27 cellular contexts compared by ENCODE assay signal in genomic region chr3:175192536-175192935, GRCh38.
A peak's percentile ranks its signal among the peaks of the same experiment; 100 is the strongest.
DNase-seq lines count a peak whose midpoint lies in the region; ATAC-seq and TF ChIP-seq lines count a peak whose summit lies in the region.
"Had no signal": no experiment of that assay in that cellular context is flagged by ENCODE, and none has a peak within 500 bp of the region (broad histone marks: within the 10 kb centered on the region; RNA-seq: fewer than 3 reads in every experiment).

No MANE protein-coding gene starts in this region.

- no peak overlapping the region for H3K4me3 Mint-ChIP-seq in osteocyte (ENCODE audit: unreplicated experiment)
- H3K4me3 Mint-ChIP-seq in activated T-helper 1 cell treated with anti-CD3 and anti-CD28 coated beads, Interleukin-12 subunit alpha, Interleukin-12 subunit beta, Interleukin-2, Interleukin-4 antibody, amounts not matched to agents 30 ng/mL and 10 ng/mL and 1 ng/mL, durations not matched to agents 14 hours and 24 hours and 36 hours, result no peak overlapping the region
- H3K4me3 Mint-ChIP-seq: activated CD4-positive, alpha-beta T cell treated with anti-CD3 and anti-CD28 coated beads, Interleukin-2, amount 10 ng/mL, durations not matched to agents 7 days and 5 days; activated naive CD4-positive, alpha-beta T cell treated with anti-CD3 and anti-CD28 coated beads, Interleukin-2, amount 50 U/mL, for 24 hours; immature natural killer cell; natural killer cell treated with Interleukin-12 subunit alpha and Interleukin-12 subunit beta and Interleukin-15 and Interleukin-18, amount 100 ng/mL, for 72 hours; stimulated activated effector memory CD8-positive, alpha-beta T cell treated with anti-CD3 and anti-CD28 coated beads, Interleukin-12 subunit alpha, Interleukin-12 subunit beta, amount 100 ng/mL, for 72 hours had no signal

- no peak overlapping the region for H3K4me3 ChIP-seq in fibroblast of mammary gland (ENCODE audit: control insufficient read depth, low read depth, low read length)
- H3K4me3 ChIP-seq: dorsolateral prefrontal cortex, gastrocnemius medialis, HAP-1, smooth muscle cell, suprapubic skin had no signal

- no peak for ATAC-seq in GM21723 (IDR thresholded peaks at IDR 0.05; ENCODE audit: unreplicated experiment)
- ATAC-seq: gastrocnemius medialis; natural killer cell treated with Interleukin-12 subunit alpha and Interleukin-12 subunit beta and Interleukin-15 and Interleukin-18, amount 100 ng/mL, for 72 hours; stimulated activated effector memory CD8-positive, alpha-beta T cell treated with anti-CD3 and anti-CD28 coated beads, Interleukin-12 subunit alpha, Interleukin-12 subunit beta, amount 100 ng/mL, for 72 hours had no signal

- intact Hi-C loops in activated T-helper 1 cell treated with anti-CD3 and anti-CD28 coated beads, Interleukin-12 subunit alpha, Interleukin-12 subunit beta, Interleukin-2, Interleukin-4 antibody, amounts not matched to agents 30 ng/mL and 10 ng/mL and 1 ng/mL, durations not matched to agents 14 hours and 24 hours and 36 hours (cut with micrococcal nuclease), result no loop called here

- peak; percentile 9 for DNase-seq in HS-27A (ENCODE audit: low read depth)
- DNase-seq in RWPE1 (ENCODE audit: low spot score), result peak; percentile 26
- DNase-seq in fibroblast of mammary gland (ENCODE audit: low read depth), result peak; percentile 63
- no peak for DNase-seq in activated CD8-positive, alpha-beta memory T cell treated with anti-CD3 and anti-CD28 coated beads, Interleukin-2, amount 50 U/mL, for 4 hours
- DNase-seq in osteocyte (ENCODE audit: extremely low spot score, unreplicated experiment), result no peak
- DNase-seq in activated T-helper 1 cell treated with anti-CD3 and anti-CD28 coated beads, Interleukin-12 subunit alpha, Interleukin-12 subunit beta, Interleukin-2, Interleukin-4 antibody, amounts not matched to agents 30 ng/mL and 10 ng/mL and 1 ng/mL, durations not matched to agents 14 hours and 24 hours and 36 hours (ENCODE audit: low spot score), result no peak
- DNase-seq: activated CD4-positive, alpha-beta T cell treated with anti-CD3 and anti-CD28 coated beads, Interleukin-2, amount 10 ng/mL, durations not matched to agents 7 days and 5 days; central memory CD4-positive, alpha-beta T cell; DMS79 treated with DMSO at 0.1 percent for 48 hours; dorsolateral prefrontal cortex; gastrocnemius medialis; hippocampal formation; immature natural killer cell; MM.1S; NCI-H146; NCI-H2171 treated with DMSO at 0.1 percent for 48 hours; NCI-H82; stimulated activated CD4-positive, alpha-beta T cell treated with anti-CD3 and anti-CD28 coated beads, Interleukin-2, amount 100 ng/mL, for 24 hours; T1000 had no signal

- H3K27ac ChIP-seq in 22Rv1, result peak overlapping the region; percentile 10; the same call in 1 of the 2 replicates
- no peak overlapping the region for H3K27ac ChIP-seq in RWPE1
- H3K27ac ChIP-seq: dorsolateral prefrontal cortex, gastrocnemius medialis, suprapubic skin had no signal

- POLR2A ChIA-PET in RWPE1 (lab: Yijun Ruan, JAX; ENCODE audit: low non-redundant PET), result no interaction called here

- H3K9me3 Mint-ChIP-seq in osteocyte (ENCODE audit: unreplicated experiment), result peaks cover 16% of the 10 kb centered on the region
- peaks cover 9% of the 10 kb centered on the region for H3K9me3 Mint-ChIP-seq in activated T-helper 1 cell treated with anti-CD3 and anti-CD28 coated beads, Interleukin-12 subunit alpha, Interleukin-12 subunit beta, Interleukin-2, Interleukin-4 antibody, amounts not matched to agents 30 ng/mL and 10 ng/mL and 1 ng/mL, durations not matched to agents 14 hours and 24 hours and 36 hours

- CTCF ChIA-PET in RWPE1 (lab: Yijun Ruan, JAX), result no interaction called here

- TF ChIP-seq CTCF in 22Rv1 (IDR thresholded peaks at IDR 0.05) (no peak), RWPE1 (conservative IDR thresholded peaks at IDR 0.05; ENCODE audit: low read depth) (no peak), fibroblast of mammary gland (conservative IDR thresholded peaks at IDR 0.05; ENCODE audit: control insufficient read depth, insufficient read depth, low read depth, low read length) (no peak), osteocyte (IDR thresholded peaks at IDR 0.05) (no peak)

- H3K27ac Mint-ChIP-seq in osteocyte (ENCODE audit: unreplicated experiment), result no peak overlapping the region
- no peak overlapping the region for H3K27ac Mint-ChIP-seq in activated T-helper 1 cell treated with anti-CD3 and anti-CD28 coated beads, Interleukin-12 subunit alpha, Interleukin-12 subunit beta, Interleukin-2, Interleukin-4 antibody, amounts not matched to agents 30 ng/mL and 10 ng/mL and 1 ng/mL, durations not matched to agents 14 hours and 24 hours and 36 hours
- H3K27ac Mint-ChIP-seq: activated CD4-positive, alpha-beta T cell treated with anti-CD3 and anti-CD28 coated beads, Interleukin-2, amount 10 ng/mL, durations not matched to agents 7 days and 5 days; activated naive CD4-positive, alpha-beta T cell treated with anti-CD3 and anti-CD28 coated beads, Interleukin-2, amount 50 U/mL, for 24 hours; immature natural killer cell; natural killer cell treated with Interleukin-12 subunit alpha and Interleukin-12 subunit beta and Interleukin-15 and Interleukin-18, amount 100 ng/mL, for 72 hours; stimulated activated effector memory CD8-positive, alpha-beta T cell treated with anti-CD3 and anti-CD28 coated beads, Interleukin-12 subunit alpha, Interleukin-12 subunit beta, amount 100 ng/mL, for 72 hours had no signal

- no peaks in the 10 kb centered on the region for H3K27me3 Mint-ChIP-seq in osteocyte (ENCODE audit: unreplicated experiment)
- H3K27me3 Mint-ChIP-seq in activated T-helper 1 cell treated with anti-CD3 and anti-CD28 coated beads, Interleukin-12 subunit alpha, Interleukin-12 subunit beta, Interleukin-2, Interleukin-4 antibody, amounts not matched to agents 30 ng/mL and 10 ng/mL and 1 ng/mL, durations not matched to agents 14 hours and 24 hours and 36 hours (ENCODE audit: insufficient read depth), result no peaks in the 10 kb centered on the region
- H3K27me3 Mint-ChIP-seq: activated CD4-positive, alpha-beta T cell treated with anti-CD3 and anti-CD28 coated beads, Interleukin-2, amount 10 ng/mL, durations not matched to agents 7 days and 5 days; activated naive CD4-positive, alpha-beta T cell treated with anti-CD3 and anti-CD28 coated beads, Interleukin-2, amount 50 U/mL, for 24 hours; natural killer cell treated with Interleukin-12 subunit alpha and Interleukin-12 subunit beta and Interleukin-15 and Interleukin-18, amount 100 ng/mL, for 72 hours had no signal

- peaks cover 7% of the 10 kb centered on the region for H3K36me3 Mint-ChIP-seq in osteocyte (ENCODE audit: unreplicated experiment)
- no peaks in the 10 kb centered on the region for H3K36me3 Mint-ChIP-seq in activated T-helper 1 cell treated with anti-CD3 and anti-CD28 coated beads, Interleukin-12 subunit alpha, Interleukin-12 subunit beta, Interleukin-2, Interleukin-4 antibody, amounts not matched to agents 30 ng/mL and 10 ng/mL and 1 ng/mL, durations not matched to agents 14 hours and 24 hours and 36 hours (ENCODE audit: low read depth)
- H3K36me3 Mint-ChIP-seq: activated naive CD4-positive, alpha-beta T cell treated with anti-CD3 and anti-CD28 coated beads, Interleukin-2, amount 50 U/mL, for 24 hours; natural killer cell treated with Interleukin-12 subunit alpha and Interleukin-12 subunit beta and Interleukin-15 and Interleukin-18, amount 100 ng/mL, for 72 hours; stimulated activated effector memory CD8-positive, alpha-beta T cell treated with anti-CD3 and anti-CD28 coated beads, Interleukin-12 subunit alpha, Interleukin-12 subunit beta, amount 100 ng/mL, for 72 hours had no signal

- H3K4me1 Mint-ChIP-seq in osteocyte (ENCODE audit: unreplicated experiment), result peaks cover 8% of the 10 kb centered on the region
- H3K4me1 Mint-ChIP-seq in activated T-helper 1 cell treated with anti-CD3 and anti-CD28 coated beads, Interleukin-12 subunit alpha, Interleukin-12 subunit beta, Interleukin-2, Interleukin-4 antibody, amounts not matched to agents 30 ng/mL and 10 ng/mL and 1 ng/mL, durations not matched to agents 14 hours and 24 hours and 36 hours (ENCODE audit: low read depth), result no peaks in the 10 kb centered on the region
- H3K4me1 Mint-ChIP-seq: activated CD4-positive, alpha-beta T cell treated with anti-CD3 and anti-CD28 coated beads, Interleukin-2, amount 10 ng/mL, durations not matched to agents 7 days and 5 days; activated naive CD4-positive, alpha-beta T cell treated with anti-CD3 and anti-CD28 coated beads, Interleukin-2, amount 50 U/mL, for 24 hours; immature natural killer cell; stimulated activated effector memory CD8-positive, alpha-beta T cell treated with anti-CD3 and anti-CD28 coated beads, Interleukin-12 subunit alpha, Interleukin-12 subunit beta, amount 100 ng/mL, for 72 hours had no signal

Comparison
In these comparisons a context has a peak if more than half of its experiments do, and no peak if none do; other contexts are left out.
1. DNase-seq: peak in HS-27A (single experiment), RWPE1 (single experiment) and fibroblast of mammary gland (single experiment); none in activated CD8-positive, alpha-beta memory T cell treated with anti-CD3 and anti-CD28 coated beads, Interleukin-2, amount 50 U/mL, for 4 hours (single experiment), osteocyte (single experiment) and activated T-helper 1 cell treated with anti-CD3 and anti-CD28 coated beads, Interleukin-12 subunit alpha, Interleukin-12 subunit beta, Interleukin-2, Interleukin-4 antibody, amounts not matched to agents 30 ng/mL and 10 ng/mL and 1 ng/mL, durations not matched to agents 14 hours and 24 hours and 36 hours (single experiment).